Comparison of ENCODE assay signal across 1 cellular context in genomic region chr12:112327209-112327930, GRCh38.
TF ChIP-seq lines count a peak whose summit lies in the region.

No MANE protein-coding gene starts in this region.

TF ChIP-seq in GM12878, 131 proteins besides CTCF, POLR2A, EP300 and RAD21 (continued from another document):
- no peak for TF ChIP-seq E2F8 (IDR thresholded peaks at IDR 0.05; ENCODE audit: low read depth, partially characterized antibody)
- no peak for TF ChIP-seq PKNOX1 (IDR thresholded peaks at IDR 0.05)
- TF ChIP-seq DPF2 (IDR thresholded peaks at IDR 0.05): no peak
- TF ChIP-seq BCL3 (IDR thresholded peaks at IDR 0.05; ENCODE audit: borderline replicate concordance, insufficient read depth, low read depth, low read length, poor library complexity, severe bottlenecking): no peak
- TF ChIP-seq MAX (IDR thresholded peaks at IDR 0.05; ENCODE audit: low read depth, low read length): no peak
